ENCODE assay signal across 9 cellular contexts in the genomic region with DNA sequence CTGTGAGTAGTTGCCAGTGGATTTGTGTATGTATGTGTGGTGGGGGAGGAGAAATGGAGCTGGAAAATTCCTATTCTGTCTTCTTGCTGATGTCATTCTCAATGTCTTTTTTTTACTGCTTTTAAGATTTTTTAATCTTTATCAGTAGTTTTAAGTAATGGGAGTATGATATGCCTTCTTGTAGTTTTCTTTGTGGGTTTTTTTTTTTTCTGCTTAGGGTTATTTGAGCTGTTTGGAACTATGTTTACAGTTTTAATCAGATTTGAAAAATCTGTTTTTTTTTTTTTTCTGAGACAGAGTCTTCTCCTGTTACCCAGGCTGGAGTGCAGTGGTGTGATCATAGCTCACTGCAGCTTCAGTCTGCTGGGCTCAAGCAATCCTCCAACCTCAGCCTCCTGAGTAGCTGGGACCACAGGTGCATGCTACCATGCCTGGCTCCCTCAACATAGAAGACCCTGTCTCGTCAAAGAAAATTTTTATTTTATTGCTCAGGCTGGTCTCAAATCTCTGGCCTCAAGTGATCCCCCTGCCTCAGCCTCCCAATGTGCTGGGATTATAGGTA. TPM values are rescaled to one million over a fixed set of nuclear protein-coding genes. Genes with fewer than 3 reads are reported as not detected.
DNase-seq lines count a peak whose midpoint lies in the region; ATAC-seq, FAIRE-seq and TF ChIP-seq lines count a peak whose summit lies in the region.
"Had no signal": no experiment of that assay in that cellular context is flagged by ENCODE, and none has a peak within 500 bp of the region (broad histone marks: within the 10 kb centered on the region; RNA-seq: fewer than 3 reads in every experiment).

No MANE protein-coding gene starts in this region.

- WGBS in K562 (ENCODE audit: insufficient coverage, low coverage, missing lambda C conversion rate) = 40% methylated on average over 1 of the region's 1 CpG

- CTCF ChIA-PET in K562 (lab: Yijun Ruan, JAX; ENCODE audit: low intra/inter-chr PET ratio) = no interaction called here

- no peak for TF ChIP-seq EP300 in K562 (IDR thresholded peaks at IDR 0.05; ENCODE audit: low read length)

- intact Hi-C loops in K562 (cut with micrococcal nuclease) = loop anchor here (5.0 kb wide), 1 partner anchor 115 kb away; no protein-coding TSS in a partner anchor
- intact Hi-C loops in uterus (cut with DNase I; ENCODE audit: low total_unique reads) = no loop called here

- FAIRE-seq in K562 (lab: Jason Lieb, UNC) = no peak

- H3K4me1 ChIP-seq in K562 (replicated peaks in 1 of 2; ENCODE audit: control insufficient read depth in 2 of 2, insufficient read depth in 2 of 2, low read length in 2 of 2) = peaks cover 10 to 16% of the 10 kb centered on the region in 2 experiments
- peaks cover 0 to 6% of the 10 kb centered on the region in 2 donors for H3K4me1 ChIP-seq in uterus
- H3K4me1 ChIP-seq in neural progenitor cell = no peaks in the 10 kb centered on the region

- H3K36me3 ChIP-seq in K562 (ENCODE audit: control insufficient read depth, insufficient read depth, low read length) = no peaks in the 10 kb centered on the region
- no peaks in the 10 kb centered on the region for H3K36me3 ChIP-seq in uterus
- no peaks in the 10 kb centered on the region for H3K36me3 ChIP-seq in neural progenitor cell

- H3K4me2 ChIP-seq in K562 (ENCODE audit: insufficient read depth, low read length) (peak overlapping the region; percentile 70), neural progenitor cell (no peak overlapping the region)

- no peaks in the 10 kb centered on the region for H3K27me3 Mint-ChIP-seq in activated naive CD4-positive, alpha-beta T cell treated with anti-CD3 and anti-CD28 coated beads, Interleukin-2, amount 50 U/mL, for 24 hours
- H3K27me3 Mint-ChIP-seq in mesothelial cell of epicardium (ENCODE audit: low read depth) (no peaks in the 10 kb centered on the region), neural progenitor cell (ENCODE audit: insufficient read depth, low read depth) (no peaks in the 10 kb centered on the region)

- H3K4me1 Mint-ChIP-seq in activated naive CD4-positive, alpha-beta T cell treated with anti-CD3 and anti-CD28 coated beads, Interleukin-2, amount 50 U/mL, for 24 hours = peaks cover 16% of the 10 kb centered on the region
- H3K4me1 Mint-ChIP-seq in mesothelial cell of epicardium (peaks cover 14% of the 10 kb centered on the region), neural progenitor cell (no peaks in the 10 kb centered on the region)

- no peak for DNase-seq in activated naive CD4-positive, alpha-beta T cell treated with anti-CD3 and anti-CD28 coated beads, Interleukin-2, amount 50 U/mL, for 16 hours
- DNase-seq in K562 (ENCODE audit: extremely low read depth in 1 of 4, low spot score in 3 of 4) (no peak), mesothelial cell of epicardium (ENCODE audit: low spot score in 2 of 2, unreplicated experiment in 2 of 2) (no peak), uterus (no peak), GM20000 (ENCODE audit: low spot score) (no peak), neural progenitor cell (ENCODE audit: low spot score) (no peak)

- in situ Hi-C loops in K562 (cut with MboI) = no loop called here

- H3K27ac Mint-ChIP-seq in activated naive CD4-positive, alpha-beta T cell treated with anti-CD3 and anti-CD28 coated beads, Interleukin-2, amount 50 U/mL, for 24 hours = peak overlapping the region; percentile 73
- H3K27ac Mint-ChIP-seq in mesothelial cell of epicardium (peak overlapping the region; percentile 95), neural progenitor cell (no peak overlapping the region)

- TF ChIP-seq RAD21 in K562 (CRISPR knock-in tag; conservative IDR thresholded peaks at IDR 0.05 in 1 of 2, IDR thresholded peaks at IDR 0.05 in 1 of 2) = no peak

- no peaks in the 10 kb centered on the region for H4K20me1 ChIP-seq in K562 (replicated peaks; ENCODE audit: control insufficient read depth, insufficient read depth, low read length)
- H4K20me1 ChIP-seq in neural progenitor cell (ENCODE audit: low read depth) = no peaks in the 10 kb centered on the region

- no peak for TF ChIP-seq CTCF in K562 (IDR thresholded peaks at IDR 0.05 in 2 of 3, conservative IDR thresholded peaks at IDR 0.05 in 1 of 3; ENCODE audit: insufficient read depth in 2 of 3, low read depth in 1 of 3, low read length in 3 of 3)
- TF ChIP-seq CTCF in mesothelial cell of epicardium (IDR thresholded peaks at IDR 0.05; ENCODE audit: unreplicated experiment) = no peak
- no peak for TF ChIP-seq CTCF in uterus (IDR thresholded peaks at IDR 0.05)
- TF ChIP-seq CTCF in GM20000 (IDR thresholded peaks at IDR 0.05; ENCODE audit: extremely low read depth, missing control alignments) = no peak
- no peak for TF ChIP-seq CTCF in neural progenitor cell (IDR thresholded peaks at IDR 0.05)

- no peaks in the 10 kb centered on the region for H3K9me1 ChIP-seq in K562 (ENCODE audit: control insufficient read depth, insufficient read depth, low read length)

- no peak overlapping the region for H3K27ac ChIP-seq in K562 (ENCODE audit: extremely low read depth, low read depth, low read length)
- H3K27ac ChIP-seq in uterus = peak overlapping the region; percentile 62 to 69
- H3K27ac ChIP-seq in neural progenitor cell = no peak overlapping the region

- peaks cover 9% of the 10 kb centered on the region for H3K9me3 Mint-ChIP-seq in activated naive CD4-positive, alpha-beta T cell treated with anti-CD3 and anti-CD28 coated beads, Interleukin-2, amount 50 U/mL, for 24 hours
- H3K9me3 Mint-ChIP-seq in mesothelial cell of epicardium = peaks cover 29% of the 10 kb centered on the region
- H3K9me3 Mint-ChIP-seq in neural progenitor cell = peaks cover 13% of the 10 kb centered on the region

- BruUV-seq in K562 (replicated peaks; lab: Mats Ljungman, UMichigan) = no TSS peak

- peak overlapping the region; percentile 67 for H3K4me3 Mint-ChIP-seq in activated naive CD4-positive, alpha-beta T cell treated with anti-CD3 and anti-CD28 coated beads, Interleukin-2, amount 50 U/mL, for 24 hours
- H3K4me3 Mint-ChIP-seq in mesothelial cell of epicardium (peak overlapping the region; percentile 58), neural progenitor cell (no peak overlapping the region)

- H3K36me3 Mint-ChIP-seq in activated naive CD4-positive, alpha-beta T cell treated with anti-CD3 and anti-CD28 coated beads, Interleukin-2, amount 50 U/mL, for 24 hours = no peaks in the 10 kb centered on the region
- H3K36me3 Mint-ChIP-seq in mesothelial cell of epicardium (no peaks in the 10 kb centered on the region), neural progenitor cell (no peaks in the 10 kb centered on the region)

- H3K9ac ChIP-seq in K562 (ENCODE audit: insufficient read depth in 1 of 2, low read depth in 2 of 2, low read length in 2 of 2) (no peak overlapping the region; a peak in 1 of 4 replicates), neural progenitor cell (no peak overlapping the region)

- POLR2A ChIA-PET in K562 (lab: Yijun Ruan, JAX) = interaction anchor here (0.5 to 1.7 kb wide), 5 partner anchors 11 to 318 kb away, joined by 3 to 9 read pairs (median 5); partner anchors contain the start of gene EIF4A2

- H2AFZ ChIP-seq in K562 (ENCODE audit: low read depth, low read length) (peak overlapping the region; percentile 68), neural progenitor cell (replicated peaks) (no peak overlapping the region)

- H3K79me2 ChIP-seq in K562 (ENCODE audit: control insufficient read depth, insufficient read depth, low read length) (no peaks in the 10 kb centered on the region), neural progenitor cell (ENCODE audit: low read depth) (no peaks in the 10 kb centered on the region)

- TF ChIP-seq POLR2A in K562 (conservative IDR thresholded peaks at IDR 0.05) (no peak), uterus (IDR thresholded peaks at IDR 0.05) (no peak)

- no peak overlapping the region for H3K4me3 ChIP-seq in K562
- peak overlapping the region in 1 of 2 donors; percentile 27 for H3K4me3 ChIP-seq in uterus
- H3K4me3 ChIP-seq in neural progenitor cell = no peak overlapping the region
- H3K4me3 ChIP-seq: skin epidermis had no signal

- H3K9me3 ChIP-seq in K562 (replicated peaks; ENCODE audit: control insufficient read depth, insufficient read depth, low read depth, low read length) (no peaks in the 10 kb centered on the region), uterus (no peaks in the 10 kb centered on the region), neural progenitor cell (ENCODE audit: low read depth) (no peaks in the 10 kb centered on the region)

- H3K27me3 ChIP-seq in K562 (ENCODE audit: control insufficient read depth in 2 of 2, insufficient read depth in 2 of 2, low read length in 2 of 2) (no peaks in the 10 kb centered on the region), uterus (no peaks in the 10 kb centered on the region), neural progenitor cell (no peaks in the 10 kb centered on the region)

- ATAC-seq in K562 (peak; percentile 13; the same call in 2 of the 3 replicates), GM21723 (IDR thresholded peaks at IDR 0.05; ENCODE audit: unreplicated experiment) (no peak)

- no peaks in the 10 kb centered on the region for H3F3A ChIP-seq in neural progenitor cell (ENCODE audit: low read depth)

RNA-seq across cellular contexts. Expression of gene RPL39L, which starts 37.1 kb away (rescaled TPM):
- 5.1 and 5.8 TPM in 2 replicates for total RNA-seq in K562 (2011; cell fraction: chromatin; rRNA removed; ENCODE audit: low replicate concordance)
- total RNA-seq in K562 (2011; cell fraction: nucleolus; rRNA removed) = 8.9 and 9.5 TPM in 2 replicates
- total RNA-seq in K562 (2011; cell fraction: nucleoplasm; rRNA removed) = 9.7 and 15.8 TPM in 2 replicates
- total RNA-seq in K562 (2014; rRNA removed) (114 and 122 TPM in 2 replicates), K562 (2014; rRNA removed; fragmentation: Illumina TruSeq; extraction: Trizol) (45.5 and 52.2 TPM in 2 replicates), K562 (2015; rRNA removed; fragmentation: Illumina TruSeq; extraction: Trizol) (62.0 and 65.9 TPM in 2 replicates), K562 (2021) (36.5 and 38.7 TPM in 2 replicates), mesothelial cell of epicardium (12.1 to 14.5 TPM (median 13.4 TPM) in 3 replicates), uterus (100 to 1,000 TPM in 1 of 4 donors, 10 to 100 TPM in 1, 1 to 10 TPM in 2; 3.5 to 145 (median 10.1) TPM), neural progenitor cell (ENCODE audit: low replicate concordance) (49.1 and 52.3 TPM in 2 replicates)
- polyA plus RNA-seq in K562 (2011; rRNA removed) (64.4 and 74.1 TPM in 2 replicates), K562 (2014; fragmentation: Illumina TruSeq; extraction: Trizol) (44.5 and 58.3 TPM in 2 replicates), K562 (2014; fragmentation: Nextera tagmentation; extraction: Ambion mirVana) (10 to 100 TPM; 15.0 to 31.4 TPM), K562 (2014; rRNA removed) (62.8 and 81.0 TPM in 2 replicates)
- 29.1 and 30.7 TPM in 2 replicates for polyA plus RNA-seq in K562 (2011; cell fraction: cytosol; rRNA removed)
- 15.5 and 18.0 TPM in 2 replicates for polyA plus RNA-seq in K562 (2011; cell fraction: nucleus; rRNA removed)
- polyA plus RNA-seq in K562 (2012) = 69.6 and 91.3 TPM in 2 replicates
- 14.3 and 18.2 TPM in 2 replicates for polyA minus RNA-seq in K562 (2011; rRNA and poly(A)+ RNA removed)
- 13.0 and 14.4 TPM in 2 replicates for polyA minus RNA-seq in K562 (2011; cell fraction: cytosol; rRNA and poly(A)+ RNA removed)
- polyA minus RNA-seq in K562 (2011; cell fraction: nucleus; rRNA and poly(A)+ RNA removed) = 10.1 and 12.3 TPM in 2 replicates

Comparison
In these comparisons a context has a peak if more than half of its experiments do, and no peak if none do; other contexts are left out.
1. H3K27ac ChIP-seq: peak in uterus (2 of 2); none in K562 (single experiment) and neural progenitor cell (single experiment).